In the genomic region with DNA sequence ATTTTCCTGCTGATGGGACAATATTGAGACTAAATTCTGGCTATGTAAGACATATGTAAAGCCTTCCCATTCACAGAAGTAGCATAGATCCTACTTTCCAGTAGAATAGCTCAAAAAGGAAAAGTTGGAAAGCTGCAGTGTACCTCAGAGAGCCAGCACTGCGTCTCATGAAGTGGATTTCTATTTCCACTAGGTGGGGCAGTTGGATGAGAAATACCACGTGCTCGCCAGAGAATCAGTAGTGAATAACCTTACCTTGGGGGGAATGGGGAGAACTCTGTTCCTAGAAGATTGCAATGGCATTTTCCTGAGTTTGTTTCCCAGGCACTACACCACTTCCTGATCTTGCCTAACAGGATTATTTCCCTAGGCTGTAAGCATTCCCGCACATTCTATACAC, we compare ENCODE assay signal across 11 cellular contexts.
DNase-seq lines count a peak whose midpoint lies in the region; ATAC-seq lines count a peak whose summit lies in the region.
"Had no signal": no experiment of that assay in that cellular context is flagged by ENCODE, and none has a peak within 500 bp of the region (broad histone marks: within the 10 kb centered on the region; RNA-seq: fewer than 3 reads in every experiment).

No MANE protein-coding gene starts in this region.

- no peak for ATAC-seq in GM18909 (IDR thresholded peaks at IDR 0.05; ENCODE audit: poor library complexity, unreplicated experiment)
- ATAC-seq in stimulated activated memory B cell treated with anti-CD40 and anti-IgM and Interleukin-4, amounts not matched to agents 10 μg/mL and 1 μg/mL and 100 μg/mL, for 72 hours, result no peak
- ATAC-seq: activated T-helper 17 cell treated with anti-CD3 and anti-CD28 coated beads, Interleukin-2, amount 50 U/mL, for 72 hours; T-helper 17 cell had no signal

- H3K27me3 Mint-ChIP-seq in stimulated activated memory B cell treated with anti-CD40 and anti-IgM and Interleukin-4, amounts not matched to agents 10 μg/mL and 1 μg/mL and 100 μg/mL, for 72 hours, result no peaks in the 10 kb centered on the region
- H3K27me3 Mint-ChIP-seq: activated T-helper 17 cell treated with anti-CD3 and anti-CD28 coated beads, Interleukin-2, amount 50 U/mL, for 72 hours; T-helper 17 cell had no signal

- peaks cover 17% of the 10 kb centered on the region for H3K9me3 Mint-ChIP-seq in stimulated activated memory B cell treated with anti-CD40 and anti-IgM and Interleukin-4, amounts not matched to agents 10 μg/mL and 1 μg/mL and 100 μg/mL, for 72 hours

- no peaks in the 10 kb centered on the region for H3K4me1 Mint-ChIP-seq in stimulated activated memory B cell treated with anti-CD40 and anti-IgM and Interleukin-4, amounts not matched to agents 10 μg/mL and 1 μg/mL and 100 μg/mL, for 72 hours
- H3K4me1 Mint-ChIP-seq: activated T-helper 17 cell treated with anti-CD3 and anti-CD28 coated beads, Interleukin-2, amount 50 U/mL, for 72 hours; T-helper 17 cell had no signal

- no peak overlapping the region for H3K27ac Mint-ChIP-seq in stimulated activated memory B cell treated with anti-CD40 and anti-IgM and Interleukin-4, amounts not matched to agents 10 μg/mL and 1 μg/mL and 100 μg/mL, for 72 hours
- H3K27ac Mint-ChIP-seq: activated T-helper 17 cell treated with anti-CD3 and anti-CD28 coated beads, Interleukin-2, amount 50 U/mL, for 72 hours; T-helper 17 cell had no signal

- DNase-seq in COLO829 (ENCODE audit: low spot score) (peak; percentile 29), HCEC 1CT (peak; percentile 13), RPMI7951 (ENCODE audit: low read depth) (peak; percentile 5), glomerular visceral epithelial cell (ENCODE audit: extremely low spot score) (peak; percentile 3), germinal center (ENCODE audit: low spot score) (no peak)
- no peak for DNase-seq in NK-92 treated with Interleukin-12 subunit alpha and Interleukin-12 subunit beta, amount 100 ng/mL, for 24 hours (lab: John Stamatoyannopoulos, UW)
- DNase-seq: NCI-H1436 treated with DMSO at 0.1 percent for 48 hours, T-helper 17 cell had no signal

- H3K36me3 Mint-ChIP-seq in stimulated activated memory B cell treated with anti-CD40 and anti-IgM and Interleukin-4, amounts not matched to agents 10 μg/mL and 1 μg/mL and 100 μg/mL, for 72 hours, result no peaks in the 10 kb centered on the region

- no peak overlapping the region for H3K4me3 Mint-ChIP-seq in stimulated activated memory B cell treated with anti-CD40 and anti-IgM and Interleukin-4, amounts not matched to agents 10 μg/mL and 1 μg/mL and 100 μg/mL, for 72 hours
- H3K4me3 Mint-ChIP-seq: activated T-helper 17 cell treated with anti-CD3 and anti-CD28 coated beads, Interleukin-2, amount 50 U/mL, for 72 hours; T-helper 17 cell had no signal

Comparison
In these comparisons a context has a peak if more than half of its experiments do, and no peak if none do; other contexts are left out.
1. DNase-seq: peak in COLO829 (single experiment), HCEC 1CT (single experiment), RPMI7951 (single experiment) and glomerular visceral epithelial cell (single experiment); none in NK-92 treated with Interleukin-12 subunit alpha and Interleukin-12 subunit beta, amount 100 ng/mL, for 24 hours (single experiment) and germinal center (single experiment).